Comparison of ENCODE assay signal across 20 cellular contexts in the genomic region with DNA sequence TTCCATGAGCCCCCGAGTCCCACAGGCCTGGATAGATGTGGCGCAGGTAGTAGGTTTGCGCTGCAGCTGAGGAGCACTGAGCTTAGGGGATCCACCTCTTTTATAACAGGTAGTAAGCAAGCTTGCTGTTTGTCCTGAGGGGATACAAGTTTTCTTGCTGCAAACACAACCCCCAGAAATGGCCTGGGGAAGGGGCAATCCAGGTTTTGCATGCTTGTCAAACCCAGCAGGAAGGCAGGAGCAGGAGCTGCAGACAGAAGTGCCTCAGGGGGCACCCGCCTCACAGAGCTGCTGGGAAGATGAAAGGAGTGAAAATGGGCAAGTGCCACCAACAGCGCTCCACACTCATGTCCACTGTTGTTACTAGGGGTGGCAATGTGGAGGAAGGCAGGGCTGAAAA. TPM values are rescaled to one million over a fixed set of nuclear protein-coding genes. Genes with fewer than 3 reads are reported as not detected.
DNase-seq lines count a peak whose midpoint lies in the region; ATAC-seq and TF ChIP-seq lines count a peak whose summit lies in the region.
"Had no signal": no experiment of that assay in that cellular context is flagged by ENCODE, and none has a peak within 500 bp of the region (broad histone marks: within the 10 kb centered on the region; RNA-seq: fewer than 3 reads in every experiment).

No MANE protein-coding gene starts in this region.

- no peaks in the 10 kb centered on the region for H3K4me1 ChIP-seq in Panc1 (ENCODE audit: control insufficient read depth, insufficient read depth, low read length)
- H3K4me1 ChIP-seq: A549 had no signal

- H3K36me3 ChIP-seq in Panc1 (ENCODE audit: control insufficient read depth, insufficient read depth, low read length), result no peaks in the 10 kb centered on the region

- DNase-seq in activated CD8-positive, alpha-beta memory T cell treated with anti-CD3 and anti-CD28 coated beads for 24 hours, result peak; percentile 38
- no peak for DNase-seq in activated CD8-positive, alpha-beta memory T cell treated with anti-CD3 and anti-CD28 coated beads, Interleukin-2, amount 50 U/mL, for 48 hours
- DNase-seq in Panc1 (ENCODE audit: low read depth, low spot score), result no peak
- DNase-seq in nephron progenitor cell, result no peak
- DNase-seq in COR-L47 (lab: John Stamatoyannopoulos, UW), result no peak
- no peak for DNase-seq in activated T-cell treated with anti-CD3 and anti-CD28 coated beads, Interleukin-2, amount 50 U/mL, for 72 hours
- DNase-seq: AML-193; CD4-positive, alpha-beta T cell; DMS153; DMS79; GF-D8; H9 had no signal

- no peak for TF ChIP-seq CTCF in Panc1 (IDR thresholded peaks at IDR 0.05)
- TF ChIP-seq CTCF in nephron progenitor cell (IDR thresholded peaks at IDR 0.05), result no peak

- H3K9me3 Mint-ChIP-seq in nephron progenitor cell, result no peaks in the 10 kb centered on the region
- H3K9me3 Mint-ChIP-seq in activated T-cell treated with anti-CD3 and anti-CD28 coated beads, Interleukin-2, amount 50 U/mL, for 72 hours, result no peaks in the 10 kb centered on the region
- H3K9me3 Mint-ChIP-seq: CD4-positive, alpha-beta T cell; H9 had no signal

- intact Hi-C loops in Panc1 (cut with micrococcal nuclease; ENCODE audit: unreplicated experiment), result no loop called here

- H3K4me3 Mint-ChIP-seq in nephron progenitor cell, result no peak overlapping the region
- no peak overlapping the region for H3K4me3 Mint-ChIP-seq in activated T-cell treated with anti-CD3 and anti-CD28 coated beads, Interleukin-2, amount 50 U/mL, for 72 hours
- H3K4me3 Mint-ChIP-seq: CD4-positive, alpha-beta T cell; H9 had no signal

- no peak for ATAC-seq in Panc1
- no peak for ATAC-seq in GM18502 (IDR thresholded peaks at IDR 0.05; ENCODE audit: poor library complexity, unreplicated experiment)
- no peak for ATAC-seq in activated T-cell treated with anti-CD3 and anti-CD28 coated beads, Interleukin-2, amount 50 U/mL, for 72 hours (replicated peaks in 1 of 2)
- ATAC-seq: A549, HepG2 had no signal

- BruUV-seq in Panc1 (replicated peaks; lab: Mats Ljungman, UMichigan), result no TSS peak

- H3K4me1 Mint-ChIP-seq in nephron progenitor cell, result no peaks in the 10 kb centered on the region
- no peaks in the 10 kb centered on the region for H3K4me1 Mint-ChIP-seq in activated T-cell treated with anti-CD3 and anti-CD28 coated beads, Interleukin-2, amount 50 U/mL, for 72 hours (ENCODE audit: low read depth)
- H3K4me1 Mint-ChIP-seq: IgD-negative memory B cell had no signal

- in situ Hi-C loops in Panc1 (cut with HindIII; ENCODE audit: low pct_unique_long_range_greater_than_20kb, low sequenced_read_pairs), result no loop called here

- no peaks in the 10 kb centered on the region for H3K27me3 ChIP-seq in Panc1 (ENCODE audit: control insufficient read depth, insufficient read depth, low read length)

- CTCF ChIA-PET in Panc1 (lab: Charles Lee), result no interaction called here

- peak overlapping the region; percentile 34 for H3K27ac Mint-ChIP-seq in nephron progenitor cell
- no peak overlapping the region for H3K27ac Mint-ChIP-seq in activated T-cell treated with anti-CD3 and anti-CD28 coated beads, Interleukin-2, amount 50 U/mL, for 72 hours
- H3K27ac Mint-ChIP-seq: CD4-positive, alpha-beta T cell; IgD-negative memory B cell had no signal

- peaks cover 2% of the 10 kb centered on the region for H3K27me3 Mint-ChIP-seq in nephron progenitor cell (ENCODE audit: low read depth, poor library complexity)
- H3K27me3 Mint-ChIP-seq in activated T-cell treated with anti-CD3 and anti-CD28 coated beads, Interleukin-2, amount 50 U/mL, for 72 hours (ENCODE audit: low read depth), result peaks cover 5% of the 10 kb centered on the region

- H3K27ac ChIP-seq in Panc1 (ENCODE audit: low read length), result peak overlapping the region; percentile 21; the same call in 1 of the 2 replicates
- H3K27ac ChIP-seq: 22Rv1, A549, C4-2B had no signal

- H3K36me3 Mint-ChIP-seq in nephron progenitor cell (ENCODE audit: low read depth), result peaks cover 42% of the 10 kb centered on the region
- no peaks in the 10 kb centered on the region for H3K36me3 Mint-ChIP-seq in activated T-cell treated with anti-CD3 and anti-CD28 coated beads, Interleukin-2, amount 50 U/mL, for 72 hours (ENCODE audit: insufficient read depth in 2 of 2)
- H3K36me3 Mint-ChIP-seq: IgD-negative memory B cell had no signal

- H3K9me3 ChIP-seq in Panc1 (ENCODE audit: control insufficient read depth, insufficient read depth, low read depth, low read length), result no peaks in the 10 kb centered on the region
- H3K9me3 ChIP-seq: A549 had no signal

- POLR2A ChIA-PET in Panc1 (lab: Charles Lee), result interaction anchor here (0.7 kb wide), 1 partner anchor 47 kb away, joined by 7 read pairs; no protein-coding TSS in a partner anchor

- H3K4me3 ChIP-seq in Panc1 (ENCODE audit: low read depth in 2 of 2, low read length in 2 of 2), result no peak overlapping the region
- H3K4me3 ChIP-seq: A549 had no signal

RNA-seq across cellular contexts. Expression of a gene that starts 18.5 kb away (rescaled TPM):
- total RNA-seq in Panc1 (2021; ENCODE audit: unreplicated experiment), result not detected
- polyA plus RNA-seq in Panc1 (2012; ENCODE audit: insufficient read length), result not detected
- not detected for total RNA-seq in activated T-cell treated with anti-CD3 and anti-CD28 coated beads, Interleukin-2, amount 50 U/mL, for 72 hours
- total RNA-seq: CD4-positive, alpha-beta T cell; H1; H9; HepG2 had no signal
- polyA plus RNA-seq: A549, BJ, H1, HepG2, IgD-negative memory B cell had no signal
